Comparison of ENCODE assay signal across 8 cellular contexts in the genomic region with DNA sequence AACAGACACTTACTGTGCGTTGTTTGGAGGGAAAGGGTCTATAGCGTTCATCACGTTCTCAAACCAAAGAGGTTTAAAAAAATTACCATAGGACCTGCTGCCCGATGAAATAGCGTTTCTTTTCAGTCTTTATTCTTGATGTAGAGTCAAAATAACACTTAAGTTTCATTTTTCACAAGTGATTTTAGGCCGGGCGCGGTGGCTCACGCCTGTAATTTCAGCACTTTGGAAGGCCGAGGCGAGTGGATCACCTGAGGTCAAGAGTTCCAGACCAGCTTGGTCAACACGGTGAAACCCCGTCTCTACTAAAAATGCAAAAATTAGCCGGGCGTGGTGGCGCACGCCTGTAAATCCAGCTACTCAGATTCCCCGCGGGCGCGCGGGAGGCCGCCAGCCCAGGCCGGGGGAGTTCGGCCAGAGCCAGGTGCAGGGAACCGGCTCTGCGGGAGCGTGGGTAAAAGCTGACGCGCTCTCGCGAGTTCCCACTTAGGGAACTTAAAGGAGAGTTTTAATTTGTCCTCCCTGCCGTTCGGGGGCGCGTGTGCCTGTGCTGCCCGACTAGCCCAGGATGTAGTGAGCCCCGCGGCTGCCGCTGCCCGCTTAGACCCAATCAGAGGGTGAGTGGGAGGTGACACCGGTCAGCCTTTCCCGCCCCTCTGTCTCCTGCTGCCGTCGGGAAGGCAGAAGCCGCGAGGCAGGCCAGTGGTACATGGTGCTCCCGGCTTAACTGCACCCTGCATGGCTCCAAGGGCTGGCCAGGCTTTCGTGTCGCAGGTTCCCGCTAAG. TPM values are rescaled to one million over a fixed set of nuclear protein-coding genes. Genes with fewer than 3 reads are reported as not detected.
DNase-seq lines count a peak whose midpoint lies in the region; ATAC-seq, FAIRE-seq and TF ChIP-seq lines count a peak whose summit lies in the region.

No MANE protein-coding gene starts in this region.

- H3K9me3 Mint-ChIP-seq in CD14-positive monocyte (peaks cover 0 to 8% (median 5%) of the 10 kb centered on the region in 7 donors), mesothelial cell of epicardium (no peaks in the 10 kb centered on the region)

- no peak overlapping the region for H2BK5ac ChIP-seq in H1 (ENCODE audit: low read depth, low read length)

- H4K5ac ChIP-seq in H1 (ENCODE audit: insufficient read length, low read depth, low read length) = no peak overlapping the region

- H3K79me1 ChIP-seq in H1 (ENCODE audit: low read depth, low read length) = no peaks in the 10 kb centered on the region; the same call in 1 of the 2 replicates

- 41% methylated on average over 38 of the region's 51 CpGs; no CpG with 5 or more reads in 1 of the 2 experiments for whole genome bisulfite sequencing in H1 (ENCODE audit: extremely low coverage in 1 of 2, insufficient coverage in 1 of 2, insufficient read length in 1 of 2, insufficient replicate concordance in 2 of 2, low coverage in 1 of 2, low lambda C conversion rate in 2 of 2, missing lambda C conversion rate in 1 of 2), 2 experiments

- peak; percentile 67 for DNase-seq in CD14-positive monocyte (ENCODE audit: low spot score)
- DNase-seq in HuH-7 (ENCODE audit: low spot score) = peak; percentile 72
- DNase-seq in activated CD8-positive, alpha-beta memory T cell treated with anti-CD3 and anti-CD28 coated beads for 24 hours = peak; percentile 86
- DNase-seq in H1 (ENCODE audit: low read depth in 1 of 2, low spot score in 2 of 2) = peak; percentile 60 to 75
- DNase-seq in mesothelial cell of epicardium (ENCODE audit: low spot score in 2 of 2, unreplicated experiment in 2 of 2) = no peak
- peak; percentile 56 to 58 for DNase-seq in stimulated activated CD8-positive, alpha-beta memory T cell treated with anti-CD3 and anti-CD28 coated beads, Interleukin-15, amount 100 ng/mL, for 48 hours (ENCODE audit: low read depth in 2 of 2)
- DNase-seq in NCI-H226 = no peak

- H3K4me1 ChIP-seq in H1 (replicated peaks in 1 of 4; ENCODE audit: control insufficient read depth in 3 of 4, insufficient read depth in 4 of 4, low read length in 3 of 4) = peaks cover 0 to 3% (median 0%) of the 10 kb centered on the region in 4 experiments; a peak in 2 of 7 replicates

- H3K23ac ChIP-seq in H1 (ENCODE audit: insufficient read length) = no peak overlapping the region

- POLR2A ChIA-PET in H1 (lab: Charles Lee; ENCODE audit: partially characterized antibody) = interaction anchor here (0.9 to 2.5 kb wide), 5 partner anchors 8 to 279 kb away, joined by 3 to 8 read pairs (median 3); a partner anchor contains a TSS

- H3K4ac ChIP-seq in H1 (replicated peaks; ENCODE audit: insufficient read length, low read depth, low read length) = no peak overlapping the region

- no peak overlapping the region for H2BK15ac ChIP-seq in H1 (ENCODE audit: low read length)

- no peak overlapping the region for H2BK20ac ChIP-seq in H1 (ENCODE audit: low read length)

- H4K8ac ChIP-seq in H1 (ENCODE audit: extremely low read depth, insufficient read depth, low read length) = peak overlapping the region; percentile 68; the same call in 1 of the 2 replicates

- H3K23me2 ChIP-seq in H1 (ENCODE audit: low read depth, low read length) = peaks cover 2% of the 10 kb centered on the region; the same call in 1 of the 2 replicates

- H3K36me3 Mint-ChIP-seq in CD14-positive monocyte = peaks cover 0 to under 1% of the 10 kb centered on the region in 2 donors
- peaks cover 2% of the 10 kb centered on the region for H3K36me3 Mint-ChIP-seq in mesothelial cell of epicardium

- H2AK5ac ChIP-seq in H1 (ENCODE audit: low read depth, low read length) = no peak overlapping the region

- H3K36me3 ChIP-seq in H1 (ENCODE audit: control insufficient read depth in 2 of 4, insufficient read depth in 4 of 4, low read length in 3 of 4) = no peaks in the 10 kb centered on the region; a peak in 1 of 8 replicates

- no peak overlapping the region for H4K91ac ChIP-seq in H1 (replicated peaks; ENCODE audit: insufficient read length, low read length)

- H3K18ac ChIP-seq in H1 (ENCODE audit: extremely low read depth, low read length) = no peak overlapping the region

- TF ChIP-seq EP300 in H1 (IDR thresholded peaks at IDR 0.05; ENCODE audit: borderline replicate concordance in 1 of 2, low read depth in 2 of 2, low read length in 2 of 2) = no peak

- H3K27me3 Mint-ChIP-seq in CD14-positive monocyte (ENCODE audit: low read depth in 3 of 3) (peaks cover 2 to 11% (median 3%) of the 10 kb centered on the region in 3 donors), mesothelial cell of epicardium (ENCODE audit: low read depth) (no peaks in the 10 kb centered on the region)

- no peaks in the 10 kb centered on the region; a peak in 1 of 4 replicates for H3K9me3 ChIP-seq in H1 (ENCODE audit: insufficient read depth in 2 of 2, low read depth in 1 of 2, low read length in 1 of 2)

- no peaks in the 10 kb centered on the region for H3K27me3 ChIP-seq in H1 (replicated peaks in 1 of 4; ENCODE audit: control insufficient read depth in 3 of 4, extremely low read depth in 1 of 4, insufficient read depth in 3 of 4, low read length in 3 of 4)

- CTCF ChIA-PET in H1 (lab: Charles Lee; ENCODE audit: partially characterized antibody) = interaction anchor here (0.6 to 1.4 kb wide), 9 partner anchors 35 to 326 kb away, joined by 3 to 5 read pairs (median 3); no protein-coding TSS in a partner anchor

- intact Hi-C loops in CD14-positive monocyte (cut with micrococcal nuclease) = loop anchor here in 1 of 2 donors (10.0 kb wide), 1 partner anchor 260 kb away; a partner anchor contains a TSS

- no peak overlapping the region for H2BK120ac ChIP-seq in H1 (replicated peaks; ENCODE audit: low read depth, low read length)

- peak; percentile 6 to 17; a peak in 1 of 4 replicates for TF ChIP-seq RAD21 in H1 (IDR thresholded peaks at IDR 0.05 in 1 of 2, conservative IDR thresholded peaks at IDR 0.05 in 1 of 2; ENCODE audit: low read depth in 2 of 2, low read length in 2 of 2)

- H2BK12ac ChIP-seq in H1 (ENCODE audit: low read depth, low read length) = no peak overlapping the region

- TF ChIP-seq POLR2A in H1 (IDR thresholded peaks at IDR 0.05; ENCODE audit: control extremely low read depth in 1 of 2, low read depth in 2 of 2, low read length in 2 of 2) = no peak

- TF ChIP-seq CTCF in CD14-positive monocyte (IDR thresholded peaks at IDR 0.05) (no peak), H1 (IDR thresholded peaks at IDR 0.05; ENCODE audit: control extremely low read depth in 1 of 3, insufficient read depth in 1 of 3, low read depth in 1 of 3, low read length in 3 of 3) (peak in 2 of 3 experiments; percentile 27 to 28; a peak in 2 of 4 replicates), mesothelial cell of epicardium (IDR thresholded peaks at IDR 0.05; ENCODE audit: unreplicated experiment) (no peak)

- no peak for FAIRE-seq in H1 (lab: Jason Lieb, UNC)

- peak overlapping the region; percentile 94; the same call in 1 of the 2 replicates for H2AFZ ChIP-seq in H1 (ENCODE audit: low read length)

- no peaks in the 10 kb centered on the region for H4K20me1 ChIP-seq in H1 (replicated peaks in 1 of 2; ENCODE audit: control insufficient read depth in 1 of 2, insufficient read depth in 2 of 2, low read length in 2 of 2)

- no peak overlapping the region for H3K56ac ChIP-seq in H1 (replicated peaks; ENCODE audit: insufficient read length, low read depth, low read length)

- ATAC-seq in GM19467 (IDR thresholded peaks at IDR 0.05; ENCODE audit: unreplicated experiment) = peak; percentile 57

- peak overlapping the region; percentile 74 to 100 (median 96); a peak in 6 of 8 replicates for H3K4me3 ChIP-seq in H1 (ENCODE audit: extremely low read depth in 1 of 4, insufficient read depth in 2 of 4, low read depth in 3 of 4, low read length in 4 of 4)

- H3K4me3 Mint-ChIP-seq in CD14-positive monocyte = peak overlapping the region; percentile 98
- peak overlapping the region; percentile 94 for H3K4me3 Mint-ChIP-seq in mesothelial cell of epicardium

- H3K9ac ChIP-seq in H1 (replicated peaks in 1 of 4; ENCODE audit: extremely low read depth in 1 of 4, low read depth in 3 of 4, low read length in 3 of 4) = no peak overlapping the region

- H3K4me2 ChIP-seq in H1 (ENCODE audit: insufficient read depth in 1 of 2, low read depth in 2 of 2, low read length in 2 of 2) = peak overlapping the region; percentile 88 to 93

- H3K27ac Mint-ChIP-seq in CD14-positive monocyte (peak overlapping the region in 6 of 7 donors; percentile 82 to 93 (median 89)), mesothelial cell of epicardium (no peak overlapping the region)

- H3K14ac ChIP-seq in H1 (ENCODE audit: insufficient read length) = no peak overlapping the region

- H3K27ac ChIP-seq in H1 (ENCODE audit: low read depth, low read length) = no peak overlapping the region

- H3K79me2 ChIP-seq in H1 (ENCODE audit: control insufficient read depth in 1 of 2, insufficient read depth in 2 of 2, low read length in 2 of 2) = peaks cover 4 to 33% of the 10 kb centered on the region in 2 experiments

- H3K4me1 Mint-ChIP-seq in CD14-positive monocyte (peaks cover 25% of the 10 kb centered on the region), mesothelial cell of epicardium (peaks cover 13% of the 10 kb centered on the region)

TF ChIP-seq in H1, 55 proteins besides CTCF, POLR2A, EP300 and RAD21 (continues in another document):
- TF ChIP-seq NANOG (IDR thresholded peaks at IDR 0.05; ENCODE audit: insufficient read depth, low read depth, low read length, poor library complexity, severe bottlenecking) = no peak
- no peak for TF ChIP-seq POU5F1 (IDR thresholded peaks at IDR 0.05; ENCODE audit: low read depth, low read length)
- no peak for TF ChIP-seq CHD1 (IDR thresholded peaks at IDR 0.05; ENCODE audit: low read depth, low read length)
- TF ChIP-seq TAF1 (IDR thresholded peaks at IDR 0.05; ENCODE audit: low read depth, low read length) = peak; percentile 49; the same call in 1 of the 2 replicates
- TF ChIP-seq, protein P1, sequence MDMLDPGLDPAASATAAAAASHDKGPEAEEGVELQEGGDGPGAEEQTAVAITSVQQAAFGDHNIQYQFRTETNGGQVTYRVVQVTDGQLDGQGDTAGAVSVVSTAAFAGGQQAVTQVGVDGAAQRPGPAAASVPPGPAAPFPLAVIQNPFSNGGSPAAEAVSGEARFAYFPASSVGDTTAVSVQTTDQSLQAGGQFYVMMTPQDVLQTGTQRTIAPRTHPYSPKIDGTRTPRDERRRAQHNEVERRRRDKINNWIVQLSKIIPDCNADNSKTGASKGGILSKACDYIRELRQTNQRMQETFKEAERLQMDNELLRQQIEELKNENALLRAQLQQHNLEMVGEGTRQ (IDR thresholded peaks at IDR 0.05; ENCODE audit: low read length) = no peak

RNA-seq across cellular contexts. Expression of a gene that starts 35.8 kb away (rescaled TPM):
- 1 to 10 TPM; 5.7 to 6.1 TPM for polyA plus RNA-seq in CD14-positive monocyte
- total RNA-seq in H1 (2021; fragmentation: NEBNext Ultra II Directional; extraction: Animal tissue kit (Norgen Biotek cat#: 25700)) = 24.5 and 26.0 TPM in 2 replicates
- 9.0 and 11.4 TPM in 2 replicates for polyA plus RNA-seq in H1 (2011; rRNA removed)
- polyA plus RNA-seq in H1 (2011; cell fraction: cytosol; rRNA removed) = 20.5 TPM
- polyA plus RNA-seq in H1 (2011; cell fraction: nucleus; rRNA removed) = 5.7 TPM
- 12.2 to 16.2 TPM (median 12.7 TPM) in 4 replicates for polyA plus RNA-seq in H1 (2012, experiment 1 of 2)
- 1.3 TPM for polyA plus RNA-seq in H1 (2012, experiment 2 of 2)
- polyA plus RNA-seq in H1 (2013, experiment 1 of 2) = 44.5 TPM
- polyA plus RNA-seq in H1 (2013, experiment 2 of 2) = 41.8 TPM
- polyA minus RNA-seq in H1 (2011; rRNA and poly(A)+ RNA removed) = 5.6 and 5.9 TPM in 2 replicates
- polyA minus RNA-seq in H1 (2011; cell fraction: cytosol; rRNA and poly(A)+ RNA removed) = 10.2 TPM
- 10.4 TPM for polyA minus RNA-seq in H1 (2011; cell fraction: nucleus; rRNA and poly(A)+ RNA removed)
- 22.9 to 27.2 TPM (median 24.1 TPM) in 3 replicates for total RNA-seq in mesothelial cell of epicardium

Comparison
In these comparisons a context has a peak if more than half of its experiments do, and no peak if none do; other contexts are left out.
1. DNase-seq: peak in CD14-positive monocyte (single experiment), HuH-7 (single experiment), activated CD8-positive, alpha-beta memory T cell treated with anti-CD3 and anti-CD28 coated beads for 24 hours (single experiment), H1 (2 of 2) and stimulated activated CD8-positive, alpha-beta memory T cell treated with anti-CD3 and anti-CD28 coated beads, Interleukin-15, amount 100 ng/mL, for 48 hours (2 of 2); none in mesothelial cell of epicardium (0 of 2) and NCI-H226 (single experiment).
2. CTCF ChIP-seq: peak in H1 (2 of 3); none in CD14-positive monocyte (single experiment) and mesothelial cell of epicardium (single experiment).